8 cellular contexts compared by ENCODE assay signal in genomic region chr4:6974138-6974848, GRCh38.
A peak's percentile ranks its signal among the peaks of the same experiment; 100 is the strongest.
DNase-seq lines count a peak whose midpoint lies in the region; ATAC-seq, FAIRE-seq and TF ChIP-seq lines count a peak whose summit lies in the region.

No MANE protein-coding gene starts in this region.

- DNase-seq in A549 (ENCODE audit: low read depth in 1 of 2, low spot score in 1 of 2) (peak; percentile 72 to 82), HT1080 (ENCODE audit: low read depth) (peak; percentile 62), RPMI8226 (peak; percentile 75), fibroblast of the conjunctiva (ENCODE audit: low read depth) (peak; percentile 73), testis (peak; percentile 90)

- TF ChIP-seq EP300 in A549 (IDR thresholded peaks at IDR 0.05): no peak

- CTCF ChIA-PET in A549 (lab: Yijun Ruan, JAX): interaction anchor here (0.6 to 4.0 kb wide), 35 partner anchors 9 to 254 kb away, joined by 3 to 36 read pairs (median 4); partner anchors contain the start of genes GRPEL1 and TADA2B

- no peak for FAIRE-seq in A549 (lab: Jason Lieb, UNC)

- TF ChIP-seq POLR2A in A549 (IDR thresholded peaks at IDR 0.05; ENCODE audit: low read length) (no peak), testis (IDR thresholded peaks at IDR 0.05) (no peak)

- H3K4me2 ChIP-seq in A549: peak overlapping the region; percentile 16; the same call in 1 of the 3 replicates

- H3K9me3 Mint-ChIP-seq in activated T-helper 17 cell treated with anti-CD3 and anti-CD28 coated beads, Interleukin-2, amount 50 U/mL, for 72 hours: no peaks in the 10 kb centered on the region

- H3K4me1 Mint-ChIP-seq in activated T-helper 17 cell treated with anti-CD3 and anti-CD28 coated beads, Interleukin-2, amount 50 U/mL, for 72 hours: peaks cover 11% of the 10 kb centered on the region

- H3K27ac Mint-ChIP-seq in activated T-helper 17 cell treated with anti-CD3 and anti-CD28 coated beads, Interleukin-2, amount 50 U/mL, for 72 hours: no peak overlapping the region

- peaks cover 6% of the 10 kb centered on the region; the same call in 2 of the 3 replicates for H3K4me1 ChIP-seq in A549
- H3K4me1 ChIP-seq in neutrophil (ENCODE audit: control insufficient read depth in 1 of 2, insufficient read depth in 1 of 2, low read depth in 1 of 2, low read length in 1 of 2): peaks cover 4 to 16% of the 10 kb centered on the region in 2 experiments
- no peaks in the 10 kb centered on the region for H3K4me1 ChIP-seq in testis

- WGBS in A549 (ENCODE audit: missing lambda C conversion rate): 34% methylated on average over 7 of the region's 7 CpGs
- 34 to 37% methylated on average over 7 of the region's 7 CpGs for WGBS in testis, 2 donors

- H3K27me3 Mint-ChIP-seq in activated T-helper 17 cell treated with anti-CD3 and anti-CD28 coated beads, Interleukin-2, amount 50 U/mL, for 72 hours: no peaks in the 10 kb centered on the region

- no peak overlapping the region for H3K4me3 Mint-ChIP-seq in activated T-helper 17 cell treated with anti-CD3 and anti-CD28 coated beads, Interleukin-2, amount 50 U/mL, for 72 hours

- TF ChIP-seq RAD21 in A549 (conservative IDR thresholded peaks at IDR 0.05 in 1 of 2, IDR thresholded peaks at IDR 0.05 in 1 of 2): peak; percentile 50 to 63; a peak in 3 of 5 replicates

- H3K36me3 Mint-ChIP-seq in activated T-helper 17 cell treated with anti-CD3 and anti-CD28 coated beads, Interleukin-2, amount 50 U/mL, for 72 hours (ENCODE audit: low read depth): peaks cover 39% of the 10 kb centered on the region

- peaks cover 14% of the 10 kb centered on the region for H3K36me3 ChIP-seq in neutrophil
- H3K36me3 ChIP-seq in testis (ENCODE audit: low read depth, missing control alignments): no peaks in the 10 kb centered on the region

- TF ChIP-seq CTCF in A549 (IDR thresholded peaks at IDR 0.05) (peak; percentile 57), GM12874 (IDR thresholded peaks at IDR 0.05; ENCODE audit: insufficient read depth, low read depth, low read length) (peak; percentile 94), neutrophil (IDR thresholded peaks at IDR 0.05) (peak; percentile 89), testis (IDR thresholded peaks at IDR 0.05) (peak; percentile 97 to 98 (median 97))

- peak; percentile 80 to 93 for ATAC-seq in A549
- ATAC-seq in activated T-helper 17 cell treated with anti-CD3 and anti-CD28 coated beads, Interleukin-2, amount 50 U/mL, for 72 hours (replicated peaks): peak; percentile 86

- H3K4me3 ChIP-seq in A549 (no peak overlapping the region), neutrophil (ENCODE audit: low read depth in 1 of 2, low read length in 1 of 2) (no peak overlapping the region), testis (no peak overlapping the region)

- intact Hi-C loops in testis (cut with DNase I; ENCODE audit: low total_unique reads): no loop called here

- H3K9me3 ChIP-seq in A549 (no peaks in the 10 kb centered on the region), neutrophil (no peaks in the 10 kb centered on the region), testis (no peaks in the 10 kb centered on the region)

- POLR2A ChIA-PET in A549 (lab: Yijun Ruan, JAX): interaction anchor here (0.7 to 1.1 kb wide), 3 partner anchors 12 to 93 kb away, joined by 3 to 7 read pairs (median 4); partner anchors contain the start of gene TBC1D14

- H3K27me3 ChIP-seq in neutrophil (no peaks in the 10 kb centered on the region), testis (no peaks in the 10 kb centered on the region)

- H3K27ac ChIP-seq in A549 (no peak overlapping the region), neutrophil (peak overlapping the region; percentile 5), testis (no peak overlapping the region)

TF ChIP-seq in A549, 52 proteins besides CTCF, POLR2A, EP300 and RAD21:
- TF ChIP-seq KDM1A (IDR thresholded peaks at IDR 0.05; ENCODE audit: low read depth): no peak
- TF ChIP-seq ESRRA (IDR thresholded peaks at IDR 0.05; ENCODE audit: borderline replicate concordance, low read length): no peak
- TF ChIP-seq EHF (CRISPR knock-in tag; IDR thresholded peaks at IDR 0.05): no peak
- 0 out of 2 replicates have a peak, but pooled peaks have one; percentile 34 for TF ChIP-seq PBX3 (IDR thresholded peaks at IDR 0.05)
- no peak for TF ChIP-seq SREBF2 (IDR thresholded peaks at IDR 0.05)
- TF ChIP-seq ATOH8 (CRISPR knock-in tag; IDR thresholded peaks at IDR 0.05; ENCODE audit: low read depth): no peak
- TF ChIP-seq TP53 (CRISPR knock-in tag; IDR thresholded peaks at IDR 0.05): no peak
- peak; percentile 91 for TF ChIP-seq MAFK (IDR thresholded peaks at IDR 0.05; ENCODE audit: partially characterized antibody)
- peak; percentile 60 for TF ChIP-seq SMC3 (IDR thresholded peaks at IDR 0.05)
- TF ChIP-seq, protein P1, sequence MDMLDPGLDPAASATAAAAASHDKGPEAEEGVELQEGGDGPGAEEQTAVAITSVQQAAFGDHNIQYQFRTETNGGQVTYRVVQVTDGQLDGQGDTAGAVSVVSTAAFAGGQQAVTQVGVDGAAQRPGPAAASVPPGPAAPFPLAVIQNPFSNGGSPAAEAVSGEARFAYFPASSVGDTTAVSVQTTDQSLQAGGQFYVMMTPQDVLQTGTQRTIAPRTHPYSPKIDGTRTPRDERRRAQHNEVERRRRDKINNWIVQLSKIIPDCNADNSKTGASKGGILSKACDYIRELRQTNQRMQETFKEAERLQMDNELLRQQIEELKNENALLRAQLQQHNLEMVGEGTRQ (IDR thresholded peaks at IDR 0.05): no peak
- TF ChIP-seq MAZ (IDR thresholded peaks at IDR 0.05; ENCODE audit: borderline replicate concordance, low read depth, low read length): no peak
